Comparison of ENCODE assay signal across 13 cellular contexts in genomic region chr10:113665806-113666354, GRCh38. TPM values are rescaled to one million over a fixed set of nuclear protein-coding genes. Genes with fewer than 3 reads are reported as not detected.
DNase-seq lines count a peak whose midpoint lies in the region; ATAC-seq and TF ChIP-seq lines count a peak whose summit lies in the region.
"Had no signal": no experiment of that assay in that cellular context is flagged by ENCODE, and none has a peak within 500 bp of the region (broad histone marks: within the 10 kb centered on the region; RNA-seq: fewer than 3 reads in every experiment).

No MANE protein-coding gene starts in this region.

- ATAC-seq in left lung (peak; percentile 80), HG03342 (IDR thresholded peaks at IDR 0.05; ENCODE audit: unreplicated experiment) (no peak)

- no peaks in the 10 kb centered on the region for H3K27me3 ChIP-seq in brain microvascular endothelial cell (replicated peaks)
- H3K27me3 ChIP-seq in left lung = no peaks in the 10 kb centered on the region

- DNase-seq in AG09309 (ENCODE audit: low read depth) (peak; percentile 37), M059J (ENCODE audit: low read depth) (peak; percentile 86), brain microvascular endothelial cell (peak; percentile 94), left lung (no peak), CD1c-positive myeloid dendritic cell (ENCODE audit: extremely low spot score) (no peak), NCI-H345 treated with DMSO at 0.1 percent for 48 hours (lab: John Stamatoyannopoulos, UW; ENCODE audit: unreplicated experiment) (no peak), NCI-H1417 treated with DMSO at 0.1 percent for 48 hours (lab: John Stamatoyannopoulos, UW) (no peak)
- DNase-seq: activated CD4-positive, alpha-beta T cell treated with anti-CD3 and anti-CD28 coated beads, Interleukin-2, amount 50 U/mL, for 1 hour; C1 segment of cervical spinal cord; stimulated activated CD4-positive, alpha-beta T cell treated with anti-CD3 and anti-CD28 coated beads, Interleukin-15, amount 100 ng/mL, for 24 hours had no signal

- no peak for TF ChIP-seq CTCF in AG09309 (IDR thresholded peaks at IDR 0.05; ENCODE audit: control insufficient read depth, insufficient read depth, low read depth, low read length, missing control alignments)
- no peak for TF ChIP-seq CTCF in brain microvascular endothelial cell (IDR thresholded peaks at IDR 0.05; ENCODE audit: low read depth, low read length, missing control alignments)
- TF ChIP-seq CTCF in left lung (IDR thresholded peaks at IDR 0.05) = no peak

- no peaks in the 10 kb centered on the region for H3K4me1 ChIP-seq in left lung

- intact Hi-C loops in left lung (cut with DNase I) = no loop called here

- H3K27ac ChIP-seq in brain microvascular endothelial cell (no peak overlapping the region), left lung (no peak overlapping the region)

- H3K4me3 ChIP-seq in AG09309 (ENCODE audit: control insufficient read depth, low read depth, low read length) = no peak overlapping the region
- H3K4me3 ChIP-seq in brain microvascular endothelial cell (ENCODE audit: low read depth, low read length) = no peak overlapping the region
- H3K4me3 ChIP-seq in left lung = no peak overlapping the region

- H3K36me3 ChIP-seq in brain microvascular endothelial cell (replicated peaks) = no peaks in the 10 kb centered on the region
- H3K36me3 ChIP-seq in left lung = no peaks in the 10 kb centered on the region

- in situ Hi-C loops in brain microvascular endothelial cell (cut with HindIII; ENCODE audit: low pct_ligation_motif_present, low sequenced_read_pairs) = no loop called here

- H3K9me3 ChIP-seq in left lung = peaks cover 0 to 4% of the 10 kb centered on the region in 2 donors

RNA-seq across cellular contexts. Expression of gene NRAP, which starts 2.0 kb away (rescaled TPM):
- total RNA-seq in M059J (2014; rRNA removed; shearing (Covaris generic)) = not detected in 2 replicates
- under 1 TPM; 0.09 to 0.26 TPM for total RNA-seq in left lung
- total RNA-seq: glomerular endothelial cell, OCI-LY7 had no signal

RNA-seq across cellular contexts. Expression of gene CASP7, which starts 13.8 kb away (rescaled TPM):
- total RNA-seq in M059J (2014; rRNA removed; shearing (Covaris generic)) = 53.8 and 61.0 TPM in 2 replicates
- 10 to 100 TPM; 34.0 to 39.1 TPM for total RNA-seq in left lung

Comparison
In these comparisons a context has a peak if more than half of its experiments do, and no peak if none do; other contexts are left out.
1. DNase-seq: peak in AG09309 (single experiment), M059J (single experiment) and brain microvascular endothelial cell (single experiment); none in left lung (0 of 2), CD1c-positive myeloid dendritic cell (single experiment), NCI-H345 treated with DMSO at 0.1 percent for 48 hours (single experiment) and NCI-H1417 treated with DMSO at 0.1 percent for 48 hours (single experiment).